Comparison of ENCODE assay signal across 8 cellular contexts in the genomic region with DNA sequence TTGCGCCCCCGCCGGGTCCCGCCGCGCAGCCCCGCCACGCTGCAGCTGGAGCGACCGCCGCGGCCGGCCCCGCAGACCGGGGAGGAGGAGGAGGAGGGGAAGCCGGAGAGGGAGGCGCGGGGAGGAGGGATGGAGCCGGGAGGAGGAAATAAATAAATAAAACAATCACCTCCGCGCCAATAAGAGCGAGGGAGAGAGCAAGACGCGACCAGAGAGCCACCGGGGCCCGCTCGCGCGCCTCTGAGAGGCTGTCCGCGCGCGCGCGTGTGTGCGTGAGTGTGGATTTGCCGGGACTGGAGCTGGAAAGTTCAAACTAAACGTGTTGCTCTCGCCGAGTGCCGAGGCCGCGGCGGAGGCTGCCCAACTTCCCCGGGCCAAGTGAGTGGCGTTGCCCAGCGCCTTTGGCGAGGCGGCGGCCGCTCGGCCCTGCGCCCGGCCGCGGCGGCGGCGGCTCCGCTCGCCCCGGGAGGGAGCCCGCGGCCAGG.
A peak's percentile ranks its signal among the peaks of the same experiment; 100 is the strongest.
DNase-seq lines count a peak whose midpoint lies in the region; ATAC-seq, FAIRE-seq and TF ChIP-seq lines count a peak whose summit lies in the region.

No MANE protein-coding gene starts in this region.

- ATAC-seq in GM19043 (IDR thresholded peaks at IDR 0.05; ENCODE audit: low read depth, unreplicated experiment) (peak; percentile 13), GM18861 (IDR thresholded peaks at IDR 0.05; ENCODE audit: unreplicated experiment) (no peak)
- ATAC-seq in activated CD8-positive, alpha-beta T cell treated with anti-CD3 and anti-CD28 coated beads for 36 hours, result peak; percentile 7

- H3K9me3 Mint-ChIP-seq in activated CD8-positive, alpha-beta T cell treated with anti-CD3 and anti-CD28 coated beads for 36 hours, result no peaks in the 10 kb centered on the region

- peaks cover 15% of the 10 kb centered on the region for H3K27me3 ChIP-seq in AG04450 (ENCODE audit: control insufficient read depth, insufficient read depth, low read length)

- POLR2A ChIA-PET in AG04450 (lab: Yijun Ruan, JAX), result no interaction called here
- POLR2A ChIA-PET in activated CD8-positive, alpha-beta T cell treated with anti-CD3 and anti-CD28 coated beads for 36 hours (lab: Charles Lee), result no interaction called here

- H3K9me3 ChIP-seq in AG04450 (ENCODE audit: control insufficient read depth, insufficient read depth, low read length), result no peaks in the 10 kb centered on the region

- no peak for TF ChIP-seq RAD21 in Ishikawa (IDR thresholded peaks at IDR 0.05; ENCODE audit: low read depth)

- H3K27me3 Mint-ChIP-seq in activated CD8-positive, alpha-beta T cell treated with anti-CD3 and anti-CD28 coated beads for 36 hours, result peaks cover 41% of the 10 kb centered on the region

- FAIRE-seq in D721Med (lab: Jason Lieb, UNC), result no peak

- peaks cover 8% of the 10 kb centered on the region for H3K4me1 Mint-ChIP-seq in activated CD8-positive, alpha-beta T cell treated with anti-CD3 and anti-CD28 coated beads for 36 hours (ENCODE audit: low read depth)

- no peak overlapping the region for H3K27ac Mint-ChIP-seq in activated CD8-positive, alpha-beta T cell treated with anti-CD3 and anti-CD28 coated beads for 36 hours

- H3K4me3 ChIP-seq in AG04450 (ENCODE audit: low read depth, low read length), result peak overlapping the region; percentile 59

- no peaks in the 10 kb centered on the region for H3K36me3 Mint-ChIP-seq in activated CD8-positive, alpha-beta T cell treated with anti-CD3 and anti-CD28 coated beads for 36 hours (ENCODE audit: low read depth)

- TF ChIP-seq CTCF in AG04450 (IDR thresholded peaks at IDR 0.05; ENCODE audit: low read depth, low read length) (no peak), D721Med (IDR thresholded peaks at IDR 0.05; ENCODE audit: insufficient read depth, missing control alignments) (no peak)
- no peak for TF ChIP-seq CTCF in activated CD8-positive, alpha-beta T cell treated with anti-CD3 and anti-CD28 coated beads for 36 hours (IDR thresholded peaks at IDR 0.05)

- intact Hi-C loops in activated CD8-positive, alpha-beta T cell treated with anti-CD3 and anti-CD28 coated beads for 36 hours (cut with micrococcal nuclease), result no loop called here
- intact Hi-C loops in head of caudate nucleus (cut with DNase I), result no loop called here

- no peak for TF ChIP-seq EP300 in Ishikawa (IDR thresholded peaks at IDR 0.05; ENCODE audit: borderline replicate concordance)

- DNase-seq in AG04450 (ENCODE audit: low read depth, low spot score) (no peak), head of caudate nucleus (peak; percentile 20 to 90 (median 76)), pons (ENCODE audit: low spot score) (peak; percentile 51), D721Med (ENCODE audit: insufficient read length, low spot score) (no peak)
- DNase-seq in activated CD8-positive, alpha-beta T cell treated with anti-CD3 and anti-CD28 coated beads for 36 hours, result peak; percentile 18

- CTCF ChIA-PET in AG04450 (lab: Charles Lee), result interaction anchor here (0.6 kb wide), 1 partner anchor 89 kb away, joined by 3 read pairs; no protein-coding TSS in a partner anchor
- CTCF ChIA-PET in activated CD8-positive, alpha-beta T cell treated with anti-CD3 and anti-CD28 coated beads for 36 hours (lab: Charles Lee), result no interaction called here

- H3K4me3 Mint-ChIP-seq in activated CD8-positive, alpha-beta T cell treated with anti-CD3 and anti-CD28 coated beads for 36 hours, result peak overlapping the region; percentile 48

- no peak overlapping the region for H3K27ac ChIP-seq in AG04450 (ENCODE audit: low read depth, low read length)

TF ChIP-seq in Ishikawa, 13 proteins besides CTCF, POLR2A, EP300 and RAD21:
- TF ChIP-seq FOXM1 (IDR thresholded peaks at IDR 0.05; ENCODE audit: borderline replicate concordance, low read depth), result no peak
- TF ChIP-seq, protein P1, sequence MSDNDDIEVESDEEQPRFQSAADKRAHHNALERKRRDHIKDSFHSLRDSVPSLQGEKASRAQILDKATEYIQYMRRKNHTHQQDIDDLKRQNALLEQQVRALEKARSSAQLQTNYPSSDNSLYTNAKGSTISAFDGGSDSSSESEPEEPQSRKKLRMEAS (IDR thresholded peaks at IDR 0.05), result peak; percentile 42; the same call in 1 of the 2 replicates
TF ChIP-seq in Ishikawa: peak in this region for 1.

Comparison
In these comparisons a context has a peak if more than half of its experiments do, and no peak if none do; other contexts are left out.
1. DNase-seq: peak in activated CD8-positive, alpha-beta T cell treated with anti-CD3 and anti-CD28 coated beads for 36 hours (single experiment), head of caudate nucleus (42 of 42) and pons (single experiment); none in AG04450 (single experiment) and D721Med (single experiment).